In genomic region chr3:187012609-187013051, GRCh38 we compare ENCODE assay signal across 10 cellular contexts.
DNase-seq lines count a peak whose midpoint lies in the region; ATAC-seq and TF ChIP-seq lines count a peak whose summit lies in the region.
"Had no signal": no experiment of that assay in that cellular context is flagged by ENCODE, and none has a peak within 500 bp of the region (broad histone marks: within the 10 kb centered on the region; RNA-seq: fewer than 3 reads in every experiment).

No MANE protein-coding gene starts in this region.

- DNase-seq in A172 (ENCODE audit: low spot score) (peak; percentile 38), MM.1S (no peak), mucosa of descending colon (peak in 2 of 3 donors; percentile 34 to 56), NCI-H2171 treated with DMSO at 0.1 percent for 48 hours (lab: John Stamatoyannopoulos, UW) (no peak), GOT3 (lab: John Stamatoyannopoulos, UW) (no peak), GM13976 (ENCODE audit: low spot score) (no peak), AML-193 (lab: John Stamatoyannopoulos, UW) (no peak)
- DNase-seq: pancreas had no signal

- H3K4me1 ChIP-seq in MM.1S (ENCODE audit: low read length) = peaks cover 11% of the 10 kb centered on the region; the same call in 1 of the 2 replicates
- H3K4me1 ChIP-seq in mucosa of descending colon (ENCODE audit: low read depth) = no peaks in the 10 kb centered on the region
- H3K4me1 ChIP-seq: pancreas had no signal

- H3K9me2 ChIP-seq in MM.1S (replicated peaks; ENCODE audit: insufficient read depth, low read length) = no peaks in the 10 kb centered on the region

- H3K36me3 ChIP-seq in MM.1S (replicated peaks; ENCODE audit: insufficient read depth, low read length) (peaks cover 9% of the 10 kb centered on the region), mucosa of descending colon (ENCODE audit: low read depth) (no peaks in the 10 kb centered on the region)
- H3K36me3 ChIP-seq: pancreas had no signal

- H3K27me3 ChIP-seq in MM.1S (replicated peaks; ENCODE audit: insufficient read depth, low read length) = no peaks in the 10 kb centered on the region
- H3K27me3 ChIP-seq: pancreas had no signal

- no peak overlapping the region for H2AFZ ChIP-seq in MM.1S (ENCODE audit: low read length)

- H3K36me3 Mint-ChIP-seq in activated naive CD8-positive, alpha-beta T cell = peaks cover 19% of the 10 kb centered on the region

- H3K4me3 ChIP-seq in MM.1S (ENCODE audit: low read length) (no peak overlapping the region), mucosa of descending colon (no peak overlapping the region)
- H3K4me3 ChIP-seq: pancreas had no signal

- ATAC-seq in mucosa of descending colon = peak; percentile 54

- peaks cover 3% of the 10 kb centered on the region for H4K20me1 ChIP-seq in MM.1S (ENCODE audit: insufficient read depth, low read length)

- intact Hi-C loops in mucosa of descending colon (cut with DNase I, micrococcal nuclease) = no loop called here

- H3K4me2 ChIP-seq in MM.1S (ENCODE audit: low read depth, low read length) = no peak overlapping the region

- H3K9me3 Mint-ChIP-seq in activated naive CD8-positive, alpha-beta T cell (ENCODE audit: low read depth) = no peaks in the 10 kb centered on the region

- peak overlapping the region; percentile 17; the same call in 1 of the 2 replicates for H3K27ac ChIP-seq in MM.1S (ENCODE audit: low read length)
- H3K27ac ChIP-seq: C4-2B had no signal

- H3K27me3 Mint-ChIP-seq in activated naive CD8-positive, alpha-beta T cell = no peaks in the 10 kb centered on the region

- in situ Hi-C loops in GM13976 (cut with MboI; ENCODE audit: low sequenced_read_pairs, unreplicated experiment) = no loop called here

- peaks cover 63% of the 10 kb centered on the region for H3K4me1 Mint-ChIP-seq in activated naive CD8-positive, alpha-beta T cell (ENCODE audit: low read depth)

- no peak overlapping the region for H3K9ac ChIP-seq in MM.1S (ENCODE audit: low read length)

- H3K79me2 ChIP-seq in MM.1S (ENCODE audit: low read length) = peaks cover 96% of the 10 kb centered on the region

- H3F3A ChIP-seq in MM.1S (ENCODE audit: insufficient read depth, low read length) = peaks cover 12% of the 10 kb centered on the region; the same call in 1 of the 2 replicates

- H3K9me3 ChIP-seq in MM.1S (replicated peaks; ENCODE audit: insufficient read depth, low read length) = no peaks in the 10 kb centered on the region
- no peaks in the 10 kb centered on the region for H3K9me3 ChIP-seq in mucosa of descending colon

- H3K27ac Mint-ChIP-seq in activated naive CD8-positive, alpha-beta T cell = peak overlapping the region; percentile 98

- H3K4me3 Mint-ChIP-seq in activated naive CD8-positive, alpha-beta T cell = peak overlapping the region; percentile 79

- no peak for TF ChIP-seq CTCF in MM.1S (IDR thresholded peaks at IDR 0.05; ENCODE audit: low read length)
- no peak for TF ChIP-seq CTCF in mucosa of descending colon (IDR thresholded peaks at IDR 0.05)
- no peak for TF ChIP-seq CTCF in GM13976 (IDR thresholded peaks at IDR 0.05; ENCODE audit: borderline replicate concordance, control extremely low read depth, extremely low read depth, insufficient read depth, missing control alignments)

Comparison
In these comparisons a context has a peak if more than half of its experiments do, and no peak if none do; other contexts are left out.
1. DNase-seq: peak in A172 (single experiment) and mucosa of descending colon (2 of 3); none in MM.1S (single experiment), NCI-H2171 treated with DMSO at 0.1 percent for 48 hours (single experiment), GOT3 (single experiment), GM13976 (single experiment) and AML-193 (0 of 2).